ENCODE assay signal across 1 cellular context in the genomic region with DNA sequence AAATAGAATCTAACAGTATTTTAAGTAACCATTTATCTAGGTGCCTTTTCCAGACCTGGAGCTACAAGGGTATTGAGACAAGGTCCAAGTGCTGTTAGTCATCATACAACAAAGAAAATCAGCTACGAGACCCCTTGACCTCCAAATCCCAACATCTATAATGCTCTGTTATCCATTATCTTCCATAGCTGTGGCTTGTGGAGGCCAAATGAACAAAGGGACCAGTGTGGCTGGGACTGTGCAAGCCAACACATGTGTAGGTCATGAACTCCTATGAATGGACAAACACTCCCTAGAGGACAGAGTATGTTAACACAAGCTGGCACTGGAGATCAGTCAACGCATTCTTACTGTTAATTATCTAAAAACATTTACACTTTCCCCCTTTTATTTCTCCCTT.
TF ChIP-seq lines count a peak whose summit lies in the region.

No MANE protein-coding gene starts in this region.

TF ChIP-seq in HepG2, 621 proteins besides CTCF, POLR2A, EP300 and RAD21 (continued from another document and continues in another):
- TF ChIP-seq, protein P1, sequence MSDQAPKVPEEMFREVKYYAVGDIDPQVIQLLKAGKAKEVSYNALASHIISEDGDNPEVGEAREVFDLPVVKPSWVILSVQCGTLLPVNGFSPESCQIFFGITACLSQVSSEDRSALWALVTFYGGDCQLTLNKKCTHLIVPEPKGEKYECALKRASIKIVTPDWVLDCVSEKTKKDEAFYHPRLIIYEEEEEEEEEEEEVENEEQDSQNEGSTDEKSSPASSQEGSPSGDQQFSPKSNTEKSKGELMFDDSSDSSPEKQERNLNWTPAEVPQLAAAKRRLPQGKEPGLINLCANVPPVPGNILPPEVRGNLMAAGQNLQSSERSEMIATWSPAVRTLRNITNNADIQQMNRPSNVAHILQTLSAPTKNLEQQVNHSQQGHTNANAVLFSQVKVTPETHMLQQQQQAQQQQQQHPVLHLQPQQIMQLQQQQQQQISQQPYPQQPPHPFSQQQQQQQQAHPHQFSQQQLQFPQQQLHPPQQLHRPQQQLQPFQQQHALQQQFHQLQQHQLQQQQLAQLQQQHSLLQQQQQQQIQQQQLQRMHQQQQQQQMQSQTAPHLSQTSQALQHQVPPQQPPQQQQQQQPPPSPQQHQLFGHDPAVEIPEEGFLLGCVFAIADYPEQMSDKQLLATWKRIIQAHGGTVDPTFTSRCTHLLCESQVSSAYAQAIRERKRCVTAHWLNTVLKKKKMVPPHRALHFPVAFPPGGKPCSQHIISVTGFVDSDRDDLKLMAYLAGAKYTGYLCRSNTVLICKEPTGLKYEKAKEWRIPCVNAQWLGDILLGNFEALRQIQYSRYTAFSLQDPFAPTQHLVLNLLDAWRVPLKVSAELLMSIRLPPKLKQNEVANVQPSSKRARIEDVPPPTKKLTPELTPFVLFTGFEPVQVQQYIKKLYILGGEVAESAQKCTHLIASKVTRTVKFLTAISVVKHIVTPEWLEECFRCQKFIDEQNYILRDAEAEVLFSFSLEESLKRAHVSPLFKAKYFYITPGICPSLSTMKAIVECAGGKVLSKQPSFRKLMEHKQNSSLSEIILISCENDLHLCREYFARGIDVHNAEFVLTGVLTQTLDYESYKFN (CRISPR knock-in tag; conservative IDR thresholded peaks at IDR 0.05) = peak; percentile 59; the same call in 1 of the 2 replicates
- TF ChIP-seq SP5 (CRISPR knock-in tag; IDR thresholded peaks at IDR 0.05; ENCODE audit: borderline replicate concordance, low read depth) (no peak), RELA (CRISPR knock-in tag; IDR thresholded peaks at IDR 0.05) (no peak), EED (CRISPR knock-in tag; IDR thresholded peaks at IDR 0.05) (no peak), RFXAP (CRISPR knock-in tag; IDR thresholded peaks at IDR 0.05; ENCODE audit: borderline replicate concordance) (no peak), NKX3-1 (CRISPR knock-in tag; IDR thresholded peaks at IDR 0.05) (no peak), LBX2 (CRISPR knock-in tag; IDR thresholded peaks at IDR 0.05; ENCODE audit: borderline replicate concordance) (no peak), ZNF644 (CRISPR knock-in tag; IDR thresholded peaks at IDR 0.05; ENCODE audit: low read depth) (no peak), ZNF343 (CRISPR knock-in tag; IDR thresholded peaks at IDR 0.05) (no peak), EZH2 (conservative IDR thresholded peaks at IDR 0.05; ENCODE audit: low read depth, low read length) (no peak), ELF1 (CRISPR knock-in tag; IDR thresholded peaks at IDR 0.05) (no peak), ZFP36L2 (CRISPR knock-in tag; IDR thresholded peaks at IDR 0.05) (no peak), CBX1 (IDR thresholded peaks at IDR 0.05; ENCODE audit: low read depth) (no peak), PHF5A (CRISPR knock-in tag; IDR thresholded peaks at IDR 0.05; ENCODE audit: low read depth, unreplicated experiment) (no peak), EEA1 (CRISPR knock-in tag; IDR thresholded peaks at IDR 0.05; ENCODE audit: borderline replicate concordance) (no peak), ZNF512B (CRISPR knock-in tag; IDR thresholded peaks at IDR 0.05; ENCODE audit: borderline replicate concordance) (no peak), ZFP41 (CRISPR knock-in tag; IDR thresholded peaks at IDR 0.05; ENCODE audit: borderline replicate concordance) (no peak), ZNF143 (CRISPR knock-in tag; IDR thresholded peaks at IDR 0.05) (no peak), NFKB2 (CRISPR knock-in tag; IDR thresholded peaks at IDR 0.05; ENCODE audit: borderline replicate concordance) (no peak), ZNF564 (CRISPR knock-in tag; IDR thresholded peaks at IDR 0.05) (no peak), PRPF4 (IDR thresholded peaks at IDR 0.05; ENCODE audit: low read depth, low read length, poor library complexity, severe bottlenecking) (no peak), ZNF781 (CRISPR knock-in tag; IDR thresholded peaks at IDR 0.05; ENCODE audit: borderline replicate concordance, not compliant biosample characterization) (no peak), NFKBIZ (CRISPR knock-in tag; IDR thresholded peaks at IDR 0.05) (no peak), ZNF224 (CRISPR knock-in tag; IDR thresholded peaks at IDR 0.05) (no peak), GATAD1 (CRISPR knock-in tag; IDR thresholded peaks at IDR 0.05) (no peak), ZNF577 (CRISPR knock-in tag; IDR thresholded peaks at IDR 0.05; ENCODE audit: borderline replicate concordance, low read depth) (no peak), MIXL1 (CRISPR knock-in tag; IDR thresholded peaks at IDR 0.05) (no peak), SAFB2 (CRISPR knock-in tag; IDR thresholded peaks at IDR 0.05; ENCODE audit: borderline replicate concordance, low read depth) (no peak), MEIS2 (CRISPR knock-in tag; IDR thresholded peaks at IDR 0.05) (no peak)
- TF ChIP-seq, protein P2, sequence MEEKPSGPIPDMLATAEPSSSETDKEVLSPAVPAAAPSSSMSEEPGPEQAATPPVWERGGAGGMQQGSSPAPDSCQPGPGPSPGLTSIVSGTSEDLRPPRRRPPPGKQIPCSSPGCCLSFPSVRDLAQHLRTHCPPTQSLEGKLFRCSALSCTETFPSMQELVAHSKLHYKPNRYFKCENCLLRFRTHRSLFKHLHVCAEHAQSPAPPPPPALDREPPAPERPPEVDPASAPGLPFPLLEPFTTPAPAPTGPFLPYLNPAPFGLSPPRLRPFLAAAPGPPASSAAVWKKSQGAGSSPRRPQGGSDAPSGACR (CRISPR knock-in tag; IDR thresholded peaks at IDR 0.05) = peak; percentile 25; the same call in 1 of the 2 replicates
- TF ChIP-seq, protein P3, sequence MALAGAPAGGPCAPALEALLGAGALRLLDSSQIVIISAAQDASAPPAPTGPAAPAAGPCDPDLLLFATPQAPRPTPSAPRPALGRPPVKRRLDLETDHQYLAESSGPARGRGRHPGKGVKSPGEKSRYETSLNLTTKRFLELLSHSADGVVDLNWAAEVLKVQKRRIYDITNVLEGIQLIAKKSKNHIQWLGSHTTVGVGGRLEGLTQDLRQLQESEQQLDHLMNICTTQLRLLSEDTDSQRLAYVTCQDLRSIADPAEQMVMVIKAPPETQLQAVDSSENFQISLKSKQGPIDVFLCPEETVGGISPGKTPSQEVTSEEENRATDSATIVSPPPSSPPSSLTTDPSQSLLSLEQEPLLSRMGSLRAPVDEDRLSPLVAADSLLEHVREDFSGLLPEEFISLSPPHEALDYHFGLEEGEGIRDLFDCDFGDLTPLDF (CRISPR knock-in tag; IDR thresholded peaks at IDR 0.05) = no peak
- TF ChIP-seq, protein P4, sequence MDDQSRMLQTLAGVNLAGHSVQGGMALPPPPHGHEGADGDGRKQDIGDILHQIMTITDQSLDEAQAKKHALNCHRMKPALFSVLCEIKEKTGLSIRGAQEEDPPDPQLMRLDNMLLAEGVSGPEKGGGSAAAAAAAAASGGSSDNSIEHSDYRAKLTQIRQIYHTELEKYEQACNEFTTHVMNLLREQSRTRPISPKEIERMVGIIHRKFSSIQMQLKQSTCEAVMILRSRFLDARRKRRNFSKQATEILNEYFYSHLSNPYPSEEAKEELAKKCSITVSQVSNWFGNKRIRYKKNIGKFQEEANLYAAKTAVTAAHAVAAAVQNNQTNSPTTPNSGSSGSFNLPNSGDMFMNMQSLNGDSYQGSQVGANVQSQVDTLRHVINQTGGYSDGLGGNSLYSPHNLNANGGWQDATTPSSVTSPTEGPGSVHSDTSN (CRISPR knock-in tag; IDR thresholded peaks at IDR 0.05; ENCODE audit: borderline replicate concordance) = no peak
- TF ChIP-seq, protein P5, sequence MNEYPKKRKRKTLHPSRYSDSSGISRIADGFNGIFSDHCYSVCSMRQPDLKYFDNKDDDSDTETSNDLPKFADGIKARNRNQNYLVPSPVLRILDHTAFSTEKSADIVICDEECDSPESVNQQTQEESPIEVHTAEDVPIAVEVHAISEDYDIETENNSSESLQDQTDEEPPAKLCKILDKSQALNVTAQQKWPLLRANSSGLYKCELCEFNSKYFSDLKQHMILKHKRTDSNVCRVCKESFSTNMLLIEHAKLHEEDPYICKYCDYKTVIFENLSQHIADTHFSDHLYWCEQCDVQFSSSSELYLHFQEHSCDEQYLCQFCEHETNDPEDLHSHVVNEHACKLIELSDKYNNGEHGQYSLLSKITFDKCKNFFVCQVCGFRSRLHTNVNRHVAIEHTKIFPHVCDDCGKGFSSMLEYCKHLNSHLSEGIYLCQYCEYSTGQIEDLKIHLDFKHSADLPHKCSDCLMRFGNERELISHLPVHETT (CRISPR knock-in tag; conservative IDR thresholded peaks at IDR 0.05) = no peak
- TF ChIP-seq, protein P6, sequence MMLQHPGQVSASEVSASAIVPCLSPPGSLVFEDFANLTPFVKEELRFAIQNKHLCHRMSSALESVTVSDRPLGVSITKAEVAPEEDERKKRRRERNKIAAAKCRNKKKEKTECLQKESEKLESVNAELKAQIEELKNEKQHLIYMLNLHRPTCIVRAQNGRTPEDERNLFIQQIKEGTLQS (CRISPR knock-in tag; IDR thresholded peaks at IDR 0.05) = no peak
- TF ChIP-seq, protein P7, sequence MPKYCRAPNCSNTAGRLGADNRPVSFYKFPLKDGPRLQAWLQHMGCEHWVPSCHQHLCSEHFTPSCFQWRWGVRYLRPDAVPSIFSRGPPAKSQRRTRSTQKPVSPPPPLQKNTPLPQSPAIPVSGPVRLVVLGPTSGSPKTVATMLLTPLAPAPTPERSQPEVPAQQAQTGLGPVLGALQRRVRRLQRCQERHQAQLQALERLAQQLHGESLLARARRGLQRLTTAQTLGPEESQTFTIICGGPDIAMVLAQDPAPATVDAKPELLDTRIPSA (CRISPR knock-in tag; IDR thresholded peaks at IDR 0.05; ENCODE audit: borderline replicate concordance) = no peak
- TF ChIP-seq, protein P8, sequence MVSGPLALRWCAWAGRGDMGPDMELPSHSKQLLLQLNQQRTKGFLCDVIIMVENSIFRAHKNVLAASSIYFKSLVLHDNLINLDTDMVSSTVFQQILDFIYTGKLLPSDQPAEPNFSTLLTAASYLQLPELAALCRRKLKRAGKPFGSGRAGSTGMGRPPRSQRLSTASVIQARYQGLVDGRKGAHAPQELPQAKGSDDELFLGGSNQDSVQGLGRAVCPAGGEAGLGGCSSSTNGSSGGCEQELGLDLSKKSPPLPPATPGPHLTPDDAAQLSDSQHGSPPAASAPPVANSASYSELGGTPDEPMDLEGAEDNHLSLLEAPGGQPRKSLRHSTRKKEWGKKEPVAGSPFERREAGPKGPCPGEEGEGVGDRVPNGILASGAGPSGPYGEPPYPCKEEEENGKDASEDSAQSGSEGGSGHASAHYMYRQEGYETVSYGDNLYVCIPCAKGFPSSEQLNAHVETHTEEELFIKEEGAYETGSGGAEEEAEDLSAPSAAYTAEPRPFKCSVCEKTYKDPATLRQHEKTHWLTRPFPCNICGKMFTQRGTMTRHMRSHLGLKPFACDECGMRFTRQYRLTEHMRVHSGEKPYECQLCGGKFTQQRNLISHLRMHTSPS (CRISPR knock-in tag; IDR thresholded peaks at IDR 0.05; ENCODE audit: low read depth) = no peak
- TF ChIP-seq, protein P9, sequence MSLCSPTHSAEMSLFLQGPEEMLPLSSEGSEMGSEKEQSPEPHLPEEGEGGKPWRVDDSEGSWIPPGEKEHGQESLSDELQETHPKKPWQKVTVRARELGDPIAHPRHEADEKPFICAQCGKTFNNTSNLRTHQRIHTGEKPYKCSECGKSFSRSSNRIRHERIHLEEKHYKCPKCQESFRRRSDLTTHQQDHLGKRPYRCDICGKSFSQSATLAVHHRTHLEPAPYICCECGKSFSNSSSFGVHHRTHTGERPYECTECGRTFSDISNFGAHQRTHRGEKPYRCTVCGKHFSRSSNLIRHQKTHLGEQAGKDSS (CRISPR knock-in tag; IDR thresholded peaks at IDR 0.05; ENCODE audit: borderline replicate concordance, low read depth) = no peak
